In the genomic region with DNA sequence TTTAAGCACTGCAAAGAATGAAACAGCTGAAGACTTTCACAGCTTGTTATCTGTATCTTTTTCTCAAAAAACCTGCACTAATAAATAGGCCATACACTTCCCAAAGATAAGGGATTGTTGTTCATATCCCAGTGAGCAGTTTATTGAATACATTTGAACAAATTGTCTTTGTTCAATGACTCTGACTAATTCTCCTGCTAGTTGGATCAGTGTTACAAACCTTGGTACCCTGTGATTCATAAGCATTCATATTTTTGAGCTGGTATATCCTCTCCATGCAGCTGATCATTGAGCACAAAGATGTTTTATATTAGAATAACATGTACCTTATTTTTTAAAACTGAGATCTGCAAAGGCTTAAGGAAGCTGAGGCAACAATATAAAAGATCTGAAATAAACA, we compare ENCODE assay signal across 9 cellular contexts. TPM values are rescaled to one million over a fixed set of nuclear protein-coding genes. Genes with fewer than 3 reads are reported as not detected.
"Had no signal": no experiment of that assay in that cellular context is flagged by ENCODE, and none has a peak within 500 bp of the region (broad histone marks: within the 10 kb centered on the region; RNA-seq: fewer than 3 reads in every experiment).

No MANE protein-coding gene starts in this region.

- H3K4me3 ChIP-seq: GM23338 had no signal

- H3K9ac ChIP-seq: KMS-11 had no signal

- DNase-seq: H9, HCEC 1CT, KBM-7 had no signal

- H3K27ac ChIP-seq: KMS-11 had no signal

- H2AFZ ChIP-seq: GM23338 had no signal

- ATAC-seq: GM23338, HepG2 had no signal

- H3K4me2 ChIP-seq: GM23338, KMS-11 had no signal

RNA-seq across cellular contexts. Expression of a gene that starts 58.9 kb away (rescaled TPM):
- total RNA-seq: H1, H9, HepG2, HT-29 had no signal
- polyA plus RNA-seq: GM23338, H1, HepG2, IgD-negative memory B cell had no signal
